ENCODE assay signal across 8 cellular contexts in the genomic region with DNA sequence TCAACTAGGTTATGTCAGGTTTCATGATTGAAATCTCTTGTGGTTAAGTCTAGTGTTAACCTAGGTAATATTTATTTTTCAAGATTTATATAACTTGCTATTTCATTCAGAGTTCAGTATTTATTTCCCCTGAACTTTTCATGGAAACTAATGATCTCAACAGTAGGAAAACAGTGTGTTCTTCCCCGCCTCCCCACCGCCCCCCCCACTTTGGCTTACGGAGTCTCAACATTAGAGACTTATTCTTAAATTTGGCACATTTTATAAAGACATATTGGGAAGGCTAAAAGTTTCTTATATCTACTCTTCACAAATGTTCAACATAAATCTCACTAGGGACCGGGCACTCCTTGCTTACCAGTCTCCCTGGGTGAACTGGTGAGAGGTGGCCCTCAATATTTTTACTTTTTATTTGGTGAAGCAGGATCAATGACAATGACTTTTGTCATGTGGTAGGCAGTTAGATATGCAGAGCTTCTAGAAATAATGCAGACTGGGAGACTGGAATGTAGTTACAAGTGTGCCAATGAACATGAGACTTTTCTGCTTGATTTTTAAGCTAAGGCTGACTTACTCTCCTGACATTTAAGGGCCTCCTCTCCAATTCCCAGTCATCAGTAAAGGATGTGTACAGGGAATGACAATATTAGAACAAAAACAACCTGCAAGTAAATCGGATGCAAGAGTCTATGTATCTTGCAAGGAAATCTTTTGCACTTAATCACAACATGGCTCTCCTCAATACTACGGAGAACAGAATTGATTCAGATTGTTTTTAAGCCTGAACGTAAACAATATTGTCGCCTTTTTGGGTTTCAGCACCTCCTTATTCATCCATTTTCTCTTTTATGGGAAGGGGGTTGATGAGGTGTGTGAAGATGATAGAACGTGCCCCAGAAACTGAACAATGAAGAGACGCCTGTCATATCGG. TPM values are rescaled to one million over a fixed set of nuclear protein-coding genes. Genes with fewer than 3 reads are reported as not detected.
DNase-seq lines count a peak whose midpoint lies in the region; ATAC-seq and TF ChIP-seq lines count a peak whose summit lies in the region.

No MANE protein-coding gene starts in this region.

- DNase-seq in DMS153 treated with DMSO at 0.1 percent for 48 hours (lab: John Stamatoyannopoulos, UW; ENCODE audit: unreplicated experiment), result peak; percentile 25
- no peak for DNase-seq in DMS153 (lab: John Stamatoyannopoulos, UW)
- no peak for DNase-seq in SK-N-MC (ENCODE audit: low read depth, low spot score)
- peak; percentile 38 for DNase-seq in fibroblast of gingiva (ENCODE audit: low read depth)
- DNase-seq in psoas muscle, result no peak
- no peak for DNase-seq in posterior cingulate gyrus
- no peak for DNase-seq in activated gamma-delta T cell (lab: John Stamatoyannopoulos, UW)
- DNase-seq in NK-92 (lab: John Stamatoyannopoulos, UW; ENCODE audit: unreplicated experiment), result no peak

- TF ChIP-seq CTCF in psoas muscle (IDR thresholded peaks at IDR 0.05), result no peak

- H3K4me1 ChIP-seq in psoas muscle, result peaks cover 22% of the 10 kb centered on the region

- WGBS in psoas muscle, 3 donors, result 26 to 34% (median 27%) methylated on average over 11 of the region's 11 CpGs

- H3K4me3 ChIP-seq in SK-N-MC (peak overlapping the region; percentile 82), psoas muscle (peak overlapping the region; percentile 71)

- H3K9me3 ChIP-seq in SK-N-MC (ENCODE audit: low read depth, low read length), result no peaks in the 10 kb centered on the region
- H3K9me3 ChIP-seq in psoas muscle, result no peaks in the 10 kb centered on the region

- H3K27ac ChIP-seq in SK-N-MC (0 out of 2 replicates have a peak overlapping the region, but pooled peaks have one; percentile 42), psoas muscle (peak overlapping the region; percentile 95)

- no peak for ATAC-seq in psoas muscle

- intact Hi-C loops in psoas muscle (cut with DNase I), result loop anchor here in 1 of 2 donors (5.0 kb wide), 3 partner anchors 218 to 243 kb away; a partner anchor contains a TSS
- intact Hi-C loops in posterior cingulate gyrus (cut with DNase I), result loop anchor here (5.0 to 10.0 kb wide), 2 partner anchors 149 to 243 kb away; a partner anchor contains a TSS

- H3K36me3 ChIP-seq in SK-N-MC (ENCODE audit: insufficient read depth, low read length) (no peaks in the 10 kb centered on the region), psoas muscle (ENCODE audit: insufficient read depth in 1 of 2, low read depth in 1 of 2) (no peaks in the 10 kb centered on the region)

- H3K9ac ChIP-seq in SK-N-MC (ENCODE audit: insufficient read length), result peak overlapping the region; percentile 88

- no peaks in the 10 kb centered on the region for H3K27me3 ChIP-seq in psoas muscle (ENCODE audit: insufficient read depth in 3 of 3, low read length in 2 of 3)

RNA-seq across cellular contexts. Expression of a gene that starts 1.6 kb away (rescaled TPM):
- total RNA-seq in psoas muscle, result 10 to 100 TPM; 19.8 to 35.0 (median 27.0) TPM
- polyA plus RNA-seq in psoas muscle, result 10 to 100 TPM in 1 of 3 donors, 1 to 10 TPM in 2; 4.0 to 15.6 (median 4.9) TPM

Comparison
In these comparisons a context has a peak if more than half of its experiments do, and no peak if none do; other contexts are left out.
1. DNase-seq: peak in DMS153 treated with DMSO at 0.1 percent for 48 hours (single experiment) and fibroblast of gingiva (single experiment); none in DMS153 (single experiment), SK-N-MC (single experiment), psoas muscle (0 of 2), posterior cingulate gyrus (0 of 10), activated gamma-delta T cell (single experiment) and NK-92 (single experiment).